ENCODE assay signal across 19 cellular contexts in genomic region chr7:65975814-65976445, GRCh38. TPM values are rescaled to one million over a fixed set of nuclear protein-coding genes. Genes with fewer than 3 reads are reported as not detected.
DNase-seq lines count a peak whose midpoint lies in the region; ATAC-seq, FAIRE-seq and TF ChIP-seq lines count a peak whose summit lies in the region.
"Had no signal": no experiment of that assay in that cellular context is flagged by ENCODE, and none has a peak within 500 bp of the region (broad histone marks: within the 10 kb centered on the region; RNA-seq: fewer than 3 reads in every experiment).

No MANE protein-coding gene starts in this region.

- no peaks in the 10 kb centered on the region for H3K9me3 ChIP-seq in HepG2 (ENCODE audit: low read length)
- no peaks in the 10 kb centered on the region for H3K9me3 ChIP-seq in right lobe of liver
- H3K9me3 ChIP-seq in RWPE2 (ENCODE audit: severe bottlenecking) = no peaks in the 10 kb centered on the region
- no peaks in the 10 kb centered on the region for H3K9me3 ChIP-seq in psoas muscle
- H3K9me3 ChIP-seq in A673 (ENCODE audit: low read depth, low read length, poor library complexity, severe bottlenecking) = no peaks in the 10 kb centered on the region
- H3K9me3 ChIP-seq: HAP-1, SJSA1 had no signal

- H3K9ac ChIP-seq in HepG2 (ENCODE audit: insufficient read depth, low read depth, low read length) (no peak overlapping the region), mesendoderm (ENCODE audit: low read length) (no peak overlapping the region)

- BruUV-seq in HepG2 (replicated peaks; lab: Mats Ljungman, UMichigan) (no TSS peak), A673 (replicated peaks; lab: Mats Ljungman, UMichigan) (no TSS peak)

- no peaks in the 10 kb centered on the region for H3K4me1 Mint-ChIP-seq in activated T-helper 17 cell treated with anti-CD3 and anti-CD28 coated beads, Interleukin-2, amount 50 U/mL, for 72 hours

- no peak overlapping the region for H2BK120ac ChIP-seq in mesendoderm (ENCODE audit: low read depth, low read length)

- H3K79me2 ChIP-seq in HepG2 (ENCODE audit: insufficient read depth, low read length) = peaks cover 3% of the 10 kb centered on the region
- peaks cover 8% of the 10 kb centered on the region for H3K79me2 ChIP-seq in mesendoderm (ENCODE audit: control insufficient read depth, insufficient read depth, low read length)

- H3K18ac ChIP-seq in mesendoderm (ENCODE audit: low read length) = no peak overlapping the region

- peaks cover 10% of the 10 kb centered on the region for H3K79me1 ChIP-seq in mesendoderm (ENCODE audit: low read length)

- H3K27ac Mint-ChIP-seq in activated T-helper 17 cell treated with anti-CD3 and anti-CD28 coated beads, Interleukin-2, amount 50 U/mL, for 72 hours = no peak overlapping the region

- no peak overlapping the region for H3K27ac ChIP-seq in HepG2 (ENCODE audit: extremely low read length, insufficient read depth, low read length)
- no peak overlapping the region for H3K27ac ChIP-seq in right lobe of liver
- H3K27ac ChIP-seq in RWPE2 (ENCODE audit: poor library complexity, severe bottlenecking) = no peak overlapping the region
- H3K27ac ChIP-seq in mesendoderm (ENCODE audit: low read depth, low read length) = no peak overlapping the region
- no peak overlapping the region for H3K27ac ChIP-seq in psoas muscle
- H3K27ac ChIP-seq in A673 (ENCODE audit: low read depth, low read length, poor library complexity, severe bottlenecking) = no peak overlapping the region
- H3K27ac ChIP-seq: SJSA1 had no signal

- H3K36me3 Mint-ChIP-seq in activated T-helper 17 cell treated with anti-CD3 and anti-CD28 coated beads, Interleukin-2, amount 50 U/mL, for 72 hours (ENCODE audit: low read depth) = peaks cover 90% of the 10 kb centered on the region

- no peak overlapping the region for H3K23ac ChIP-seq in mesendoderm (ENCODE audit: low read length)

- no peaks in the 10 kb centered on the region for H3K27me3 Mint-ChIP-seq in activated T-helper 17 cell treated with anti-CD3 and anti-CD28 coated beads, Interleukin-2, amount 50 U/mL, for 72 hours
- H3K27me3 Mint-ChIP-seq: IgD-negative memory B cell had no signal

- no peak overlapping the region for H2BK15ac ChIP-seq in mesendoderm (replicated peaks; ENCODE audit: low read depth)

- no peak for TF ChIP-seq RAD21 in HepG2 (CRISPR knock-in tag; IDR thresholded peaks at IDR 0.05)

- peaks cover 15 to 35% of the 10 kb centered on the region in 2 experiments; a peak in 4 of 5 replicates for H3K36me3 ChIP-seq in HepG2 (replicated peaks in 1 of 2; ENCODE audit: control insufficient read depth in 1 of 2, insufficient read depth in 2 of 2, low read length in 2 of 2)
- peaks cover 5 to 54% (median 17%) of the 10 kb centered on the region in 4 donors for H3K36me3 ChIP-seq in right lobe of liver
- peaks cover 76% of the 10 kb centered on the region for H3K36me3 ChIP-seq in RWPE2 (ENCODE audit: low read depth)
- peaks cover 2% of the 10 kb centered on the region for H3K36me3 ChIP-seq in mesendoderm (ENCODE audit: control insufficient read depth, insufficient read depth, low read length)
- peaks cover 13 to 83% of the 10 kb centered on the region in 2 donors for H3K36me3 ChIP-seq in psoas muscle (ENCODE audit: insufficient read depth in 1 of 2, low read depth in 1 of 2)
- peaks cover 61% of the 10 kb centered on the region for H3K36me3 ChIP-seq in A673 (ENCODE audit: insufficient read depth, low read length, poor library complexity, severe bottlenecking)

- WGBS in HepG2 (ENCODE audit: low lambda C conversion rate) = 98% methylated on average over 11 of the region's 11 CpGs
- 98% methylated on average over 7 of the region's 11 CpGs for WGBS in right lobe of liver (ENCODE audit: insufficient coverage, low coverage, low lambda C conversion rate, missing lambda C conversion rate)
- no CpG with 5 or more reads among the region's 11 CpGs for WGBS in mesendoderm (ENCODE audit: extremely low coverage, insufficient coverage, low lambda C conversion rate)
- 92 to 95% (median 94%) methylated on average over 11 of the region's 11 CpGs for WGBS in psoas muscle, 3 donors

- H2AFZ ChIP-seq in HepG2 (ENCODE audit: low read length) = no peak overlapping the region

- POLR2A ChIA-PET in HepG2 (lab: Yijun Ruan, JAX) (no interaction called here), A673 (lab: Charles Lee; ENCODE audit: low non-redundant PET) (interaction anchor here (0.6 kb wide), 2 partner anchors 159 to 1260 kb away, joined by 3 to 4 read pairs; no protein-coding TSS in a partner anchor)

- H4K5ac ChIP-seq in mesendoderm (ENCODE audit: low read length) = no peak overlapping the region

- CTCF ChIA-PET in HepG2 (lab: Yijun Ruan, JAX; ENCODE audit: low intra/inter-chr PET ratio, low total read pairs) = no interaction called here
- CTCF ChIA-PET in A673 (lab: Charles Lee) = no interaction called here

- TF ChIP-seq CTCF in HepG2 (CRISPR knock-in tag; IDR thresholded peaks at IDR 0.05) = 0 out of 2 replicates have a peak, but pooled peaks have one; percentile 16
- no peak for TF ChIP-seq CTCF in right lobe of liver (IDR thresholded peaks at IDR 0.05)
- no peak for TF ChIP-seq CTCF in RWPE2 (IDR thresholded peaks at IDR 0.05; ENCODE audit: poor library complexity, severe bottlenecking)
- no peak for TF ChIP-seq CTCF in psoas muscle (IDR thresholded peaks at IDR 0.05)
- no peak for TF ChIP-seq CTCF in A673 (conservative IDR thresholded peaks at IDR 0.05; ENCODE audit: low read depth, low read length)

- intact Hi-C loops in HepG2 (cut with micrococcal nuclease; ENCODE audit: unreplicated experiment) = no loop called here
- intact Hi-C loops in right lobe of liver (cut with DNase I) = no loop called here
- intact Hi-C loops in psoas muscle (cut with DNase I) = loop anchor here in 1 of 2 donors (10.0 kb wide), 1 partner anchor 81 kb away; no protein-coding TSS in a partner anchor
- intact Hi-C loops in A673 (cut with micrococcal nuclease; ENCODE audit: unreplicated experiment) = no loop called here

- no peak overlapping the region for H3K4me3 ChIP-seq in HepG2 (replicated peaks in 1 of 3; ENCODE audit: insufficient read depth in 1 of 3, low read depth in 2 of 3, low read length in 3 of 3)
- no peak overlapping the region for H3K4me3 ChIP-seq in right lobe of liver
- H3K4me3 ChIP-seq in RWPE2 (ENCODE audit: severe bottlenecking) = no peak overlapping the region
- no peak overlapping the region for H3K4me3 ChIP-seq in mesendoderm (ENCODE audit: low read length)
- H3K4me3 ChIP-seq in psoas muscle = no peak overlapping the region
- no peak overlapping the region for H3K4me3 ChIP-seq in A673 (ENCODE audit: low read depth, low read length, poor library complexity, severe bottlenecking)
- H3K4me3 ChIP-seq: HAP-1, SJSA1 had no signal

- H3K4ac ChIP-seq in mesendoderm (ENCODE audit: low read depth, low read length) = no peak overlapping the region

- TF ChIP-seq EP300 in HepG2 (IDR thresholded peaks at IDR 0.05; ENCODE audit: low read depth in 2 of 2, low read length in 2 of 2) (no peak), HepG2 (CRISPR knock-in tag; IDR thresholded peaks at IDR 0.05; ENCODE audit: borderline replicate concordance) (no peak)

- no peak overlapping the region for H2BK5ac ChIP-seq in mesendoderm (ENCODE audit: low read length)

- no peak overlapping the region for H3K4me3 Mint-ChIP-seq in activated T-helper 17 cell treated with anti-CD3 and anti-CD28 coated beads, Interleukin-2, amount 50 U/mL, for 72 hours

- H2AK5ac ChIP-seq in mesendoderm (ENCODE audit: low read length) = no peak overlapping the region

- no peaks in the 10 kb centered on the region for H3K27me3 ChIP-seq in HepG2 (ENCODE audit: control insufficient read depth in 1 of 2, insufficient read depth in 2 of 2, low read length in 2 of 2)
- H3K27me3 ChIP-seq in right lobe of liver = no peaks in the 10 kb centered on the region
- no peaks in the 10 kb centered on the region for H3K27me3 ChIP-seq in RWPE2 (ENCODE audit: insufficient read depth, poor library complexity, severe bottlenecking)
- no peaks in the 10 kb centered on the region for H3K27me3 ChIP-seq in mesendoderm (ENCODE audit: insufficient read depth, low read length, poor library complexity)
- H3K27me3 ChIP-seq in psoas muscle (ENCODE audit: insufficient read depth in 3 of 3, low read length in 2 of 3) = no peaks in the 10 kb centered on the region
- H3K27me3 ChIP-seq in A673 (replicated peaks; ENCODE audit: insufficient read depth, low read depth, low read length, poor library complexity) = no peaks in the 10 kb centered on the region
- H3K27me3 ChIP-seq: SJSA1 had no signal

- in situ Hi-C loops in HepG2 (cut with HindIII; ENCODE audit: extremely low pct_ligation_motif_present, low pct_unique_long_range_greater_than_20kb) = no loop called here

- peak; percentile 31; the same call in 2 of the 3 replicates for ATAC-seq in HepG2
- ATAC-seq in right lobe of liver = no peak
- ATAC-seq in RWPE2 (ENCODE audit: low read depth) = no peak
- no peak for ATAC-seq in psoas muscle
- no peak for ATAC-seq in activated T-helper 17 cell treated with anti-CD3 and anti-CD28 coated beads, Interleukin-2, amount 50 U/mL, for 72 hours (replicated peaks)

- H3K9me3 Mint-ChIP-seq in activated T-helper 17 cell treated with anti-CD3 and anti-CD28 coated beads, Interleukin-2, amount 50 U/mL, for 72 hours = no peaks in the 10 kb centered on the region
- H3K9me3 Mint-ChIP-seq: IgD-negative memory B cell had no signal

- H3K56ac ChIP-seq in mesendoderm (ENCODE audit: low read length) = no peak overlapping the region

- H4K8ac ChIP-seq in mesendoderm (ENCODE audit: low read depth, low read length) = no peak overlapping the region

- peaks cover 7% of the 10 kb centered on the region for H3K4me1 ChIP-seq in HepG2 (ENCODE audit: insufficient read depth, low read length)
- H3K4me1 ChIP-seq in right lobe of liver = peaks cover 0 to 7% (median 0%) of the 10 kb centered on the region in 4 donors
- H3K4me1 ChIP-seq in RWPE2 (ENCODE audit: insufficient read depth, poor library complexity, severe bottlenecking) = no peaks in the 10 kb centered on the region
- H3K4me1 ChIP-seq in mesendoderm (ENCODE audit: control insufficient read depth, low read depth, low read length) = no peaks in the 10 kb centered on the region
- H3K4me1 ChIP-seq in psoas muscle = peaks cover 5% of the 10 kb centered on the region
- H3K4me1 ChIP-seq in A673 (ENCODE audit: insufficient read depth, low read length, poor library complexity, severe bottlenecking) = no peaks in the 10 kb centered on the region

- no peak for FAIRE-seq in HepG2 (lab: Jason Lieb, UNC)
- FAIRE-seq: A204.1 had no signal

- TF ChIP-seq POLR2A in HepG2 (IDR thresholded peaks at IDR 0.05; ENCODE audit: insufficient read depth in 1 of 2, low read depth in 2 of 2, low read length in 2 of 2) = no peak
- TF ChIP-seq POLR2A in right lobe of liver (IDR thresholded peaks at IDR 0.05) = no peak

- no peaks in the 10 kb centered on the region for H4K20me1 ChIP-seq in HepG2 (ENCODE audit: insufficient read depth, low read length)

- DNase-seq in HepG2 (ENCODE audit: low spot score) (no peak), right lobe of liver (no peak), RWPE2 (ENCODE audit: low spot score) (peak; percentile 22), mesendoderm (peak; percentile 32), psoas muscle (no peak), A673 (ENCODE audit: low spot score) (no peak)
- DNase-seq: C1 segment of cervical spinal cord; DMS 273 treated with DMSO at 0.1 percent for 48 hours; EL; NCI-H1105 treated with DMSO at 0.1 percent for 48 hours; NCI-H187; NCI-H345; NCI-H526 treated with DMSO at 0.1 percent for 48 hours; NK-92 treated with Interleukin-12 subunit alpha and Interleukin-12 subunit beta, amount 100 ng/mL, for 24 hours had no signal

- no peak overlapping the region for H3K4me2 ChIP-seq in HepG2 (ENCODE audit: low read depth, low read length)
- no peak overlapping the region for H3K4me2 ChIP-seq in mesendoderm (ENCODE audit: low read length)

RNA-seq across cellular contexts. Expression of gene GUSB, which starts 6.1 kb away (rescaled TPM):
- total RNA-seq in HepG2 (2016; rRNA removed; fragmentation: Illumina TruSeq; extraction: Trizol) (8.8 and 18.8 TPM in 2 replicates), right lobe of liver (10 to 100 TPM; 49.1 to 87.2 (median 67.7) TPM), psoas muscle (10 to 100 TPM in 3 of 4 donors, 1 to 10 TPM in 1; 9.3 to 18.8 (median 11.9) TPM), A673 (2021) (65.1 and 65.6 TPM in 2 replicates)
- 11.7 and 12.8 TPM in 2 replicates for total RNA-seq in HepG2 (2016; cell fraction: cytosol; rRNA removed; fragmentation: Illumina TruSeq; extraction: Trizol; ENCODE audit: low read depth)
- total RNA-seq in HepG2 (2016; cell fraction: insoluble cytoplasmic fraction; rRNA removed; fragmentation: Illumina TruSeq; extraction: Trizol) = 7.4 and 20.2 TPM in 2 replicates
- 9.2 and 10.8 TPM in 2 replicates for total RNA-seq in HepG2 (2016; cell fraction: membrane; rRNA removed; fragmentation: Illumina TruSeq; extraction: Trizol)
- total RNA-seq in HepG2 (2016; cell fraction: nucleus; rRNA removed; fragmentation: Illumina TruSeq; extraction: Trizol) = 26.0 and 31.3 TPM in 2 replicates
- polyA plus RNA-seq in HepG2 (2011; rRNA removed) (57.6 and 60.0 TPM in 2 replicates), psoas muscle (10 to 100 TPM; 12.0 to 12.3 (median 12.2) TPM)
- polyA plus RNA-seq in HepG2 (2011; cell fraction: cytosol; rRNA removed) = 46.9 and 57.2 TPM in 2 replicates
- 214 and 218 TPM in 2 replicates for polyA plus RNA-seq in HepG2 (2011; cell fraction: nucleus; rRNA removed)
- 46.7 and 48.2 TPM in 2 replicates for polyA plus RNA-seq in HepG2 (2012)
- 9.4 and 10.5 TPM in 2 replicates for polyA plus RNA-seq in HepG2 (2016; cell fraction: cytosol; fragmentation: Illumina TruSeq; extraction: Trizol; ENCODE audit: low read depth)
- 14.4 and 16.6 TPM in 2 replicates for polyA plus RNA-seq in HepG2 (2016; cell fraction: insoluble cytoplasmic fraction; fragmentation: Illumina TruSeq; extraction: Trizol; ENCODE audit: low read depth)
- polyA plus RNA-seq in HepG2 (2016; cell fraction: membrane; fragmentation: Illumina TruSeq; extraction: Trizol; ENCODE audit: low read depth) = 10.4 and 12.2 TPM in 2 replicates
- 88.4 and 99.7 TPM in 2 replicates for polyA plus RNA-seq in HepG2 (2016; cell fraction: nucleus; fragmentation: Illumina TruSeq; extraction: Trizol; ENCODE audit: insufficient read depth, low read depth)
- polyA minus RNA-seq in HepG2 (2011; rRNA and poly(A)+ RNA removed; ENCODE audit: low replicate concordance) = 85.0 and 99.2 TPM in 2 replicates
- 18.2 and 24.4 TPM in 2 replicates for polyA minus RNA-seq in HepG2 (2011; cell fraction: cytosol; rRNA and poly(A)+ RNA removed)
- polyA minus RNA-seq in HepG2 (2011; cell fraction: nucleus; rRNA and poly(A)+ RNA removed) = 23.9 and 27.4 TPM in 2 replicates
- 22.4 TPM for polyA plus RNA-seq in mesendoderm (2013, experiment 1 of 2)
- polyA plus RNA-seq in mesendoderm (2013, experiment 2 of 2) = 20.8 TPM
- total RNA-seq in activated T-helper 17 cell treated with anti-CD3 and anti-CD28 coated beads, Interleukin-2, amount 50 U/mL, for 72 hours = 10 to 100 TPM; 53.4 to 66.7 TPM

Comparison
In these comparisons a context has a peak if more than half of its experiments do, and no peak if none do; other contexts are left out.
1. DNase-seq: peak in RWPE2 (single experiment) and mesendoderm (single experiment); none in HepG2 (single experiment), right lobe of liver (0 of 3), psoas muscle (0 of 2) and A673 (single experiment).